Comparison of ENCODE assay signal across 1 cellular context in the genomic region with DNA sequence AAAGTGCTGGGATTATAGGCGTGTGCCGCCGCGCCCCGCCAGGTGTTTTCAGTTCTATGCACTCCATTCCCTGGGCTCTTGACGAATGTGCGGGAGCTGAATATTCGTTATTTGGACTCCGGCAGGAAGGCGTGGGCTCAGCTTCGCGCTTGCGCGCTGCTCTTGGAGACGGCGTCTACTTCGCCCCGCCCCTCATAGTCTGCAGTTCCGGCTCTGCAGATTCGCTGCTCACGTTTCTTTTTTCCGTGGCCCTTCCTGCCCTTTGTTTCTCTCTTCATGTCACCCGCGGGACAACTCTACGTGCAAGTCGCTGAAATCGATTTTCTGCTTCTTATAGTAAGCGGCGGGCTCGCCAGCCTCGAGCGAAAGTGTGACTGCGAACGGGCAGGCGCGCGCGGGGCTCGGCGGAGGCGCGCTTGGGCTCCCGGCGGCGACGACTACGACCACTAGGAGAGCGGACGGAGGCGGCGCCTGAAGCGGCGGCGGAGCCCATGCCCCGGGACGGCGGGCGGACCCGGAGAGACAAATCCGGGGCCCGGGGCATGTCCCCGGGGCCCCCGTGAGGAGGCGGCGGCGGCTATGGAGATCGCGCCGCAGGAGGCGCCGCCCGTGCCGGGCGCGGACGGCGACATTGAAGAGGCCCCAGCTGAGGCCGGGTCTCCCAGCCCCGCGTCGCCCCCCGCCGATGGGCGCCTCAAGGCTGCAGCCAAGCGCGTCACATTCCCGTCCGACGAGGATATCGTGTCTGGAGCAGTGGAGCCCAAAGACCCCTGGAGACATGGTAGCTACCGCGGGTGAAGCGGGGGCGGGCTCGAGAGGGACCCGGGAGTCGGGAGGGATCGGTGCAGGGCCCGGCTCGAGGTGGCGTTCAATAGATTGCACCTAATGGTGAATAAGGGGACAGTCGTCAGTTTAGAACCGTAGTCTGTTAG.
TF ChIP-seq lines count a peak whose summit lies in the region.

A gene with protein sequence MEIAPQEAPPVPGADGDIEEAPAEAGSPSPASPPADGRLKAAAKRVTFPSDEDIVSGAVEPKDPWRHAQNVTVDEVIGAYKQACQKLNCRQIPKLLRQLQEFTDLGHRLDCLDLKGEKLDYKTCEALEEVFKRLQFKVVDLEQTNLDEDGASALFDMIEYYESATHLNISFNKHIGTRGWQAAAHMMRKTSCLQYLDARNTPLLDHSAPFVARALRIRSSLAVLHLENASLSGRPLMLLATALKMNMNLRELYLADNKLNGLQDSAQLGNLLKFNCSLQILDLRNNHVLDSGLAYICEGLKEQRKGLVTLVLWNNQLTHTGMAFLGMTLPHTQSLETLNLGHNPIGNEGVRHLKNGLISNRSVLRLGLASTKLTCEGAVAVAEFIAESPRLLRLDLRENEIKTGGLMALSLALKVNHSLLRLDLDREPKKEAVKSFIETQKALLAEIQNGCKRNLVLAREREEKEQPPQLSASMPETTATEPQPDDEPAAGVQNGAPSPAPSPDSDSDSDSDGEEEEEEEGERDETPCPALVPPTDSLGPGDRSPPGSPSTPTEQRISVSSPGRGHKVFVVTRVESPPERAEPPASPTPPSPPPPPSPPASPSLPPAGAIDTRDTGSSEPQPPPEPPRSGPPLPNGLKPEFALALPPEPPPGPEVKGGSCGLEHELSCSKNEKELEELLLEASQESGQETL (plus strand): TSS at position 433 of the 932 bp plus-strand sequence. CDS start 147 bp downstream, at position 580.

TF ChIP-seq in GM23338, 12 proteins besides CTCF, POLR2A, EP300 and RAD21:
- TF ChIP-seq ZNF462 (CRISPR knock-in tag; IDR thresholded peaks at IDR 0.05) (no peak), POLR2AphosphoS5 (IDR thresholded peaks at IDR 0.05; ENCODE audit: low read depth) (peak; percentile 39; the same call in 1 of the 2 replicates), CREB1 (CRISPR knock-in tag; IDR thresholded peaks at IDR 0.05; ENCODE audit: low read depth) (peak; percentile 77)
